ENCODE assay signal across 8 cellular contexts in genomic region chr13:19959141-19959830, GRCh38. TPM values are rescaled to one million over a fixed set of nuclear protein-coding genes. Genes with fewer than 3 reads are reported as not detected.
DNase-seq lines count a peak whose midpoint lies in the region; TF ChIP-seq lines count a peak whose summit lies in the region.

No MANE protein-coding gene starts in this region.

- H3K27ac Mint-ChIP-seq in HFFc6, result peak overlapping the region; percentile 91

- H3K4me1 ChIP-seq in mucosa of stomach (ENCODE audit: control insufficient read depth, insufficient read depth, low read length), result peaks cover 10% of the 10 kb centered on the region

- no peaks in the 10 kb centered on the region for H3K9me3 ChIP-seq in mucosa of stomach (ENCODE audit: control insufficient read depth, low read length)

- no peaks in the 10 kb centered on the region for H3K9me3 Mint-ChIP-seq in HFFc6

- H3K27me3 Mint-ChIP-seq in HFFc6 (ENCODE audit: insufficient read depth), result peaks cover 3% of the 10 kb centered on the region; the same call in 1 of the 2 replicates

- peak overlapping the region; percentile 86 for H3K9ac ChIP-seq in mucosa of stomach (ENCODE audit: low read length)

- H3K36me3 ChIP-seq in mucosa of stomach (ENCODE audit: control insufficient read depth, insufficient read depth, low read length), result no peaks in the 10 kb centered on the region

- no peak; the same call in 1 of the 2 replicates for TF ChIP-seq CTCF in HFFc6 (IDR thresholded peaks at IDR 0.05)
- peak; percentile 3 for TF ChIP-seq CTCF in epithelial cell of proximal tubule (conservative IDR thresholded peaks at IDR 0.05; ENCODE audit: low read depth, low read length)

- DNase-seq in DMS53 treated with DMSO at 0.1 percent for 48 hours (lab: John Stamatoyannopoulos, UW; ENCODE audit: unreplicated experiment) (peak; percentile 54), HFFc6 (peak; percentile 24), NCI-H748 (lab: John Stamatoyannopoulos, UW; ENCODE audit: unreplicated experiment) (peak; percentile 85), activated T-cell treated with anti-CD3 and anti-CD28 coated beads for 24 hours (ENCODE audit: low read depth) (peak; percentile 64), epithelial cell of proximal tubule (ENCODE audit: low read depth) (no peak), NCI-H1105 treated with DMSO at 0.1 percent for 48 hours (lab: John Stamatoyannopoulos, UW) (no peak)
- peak; percentile 77 for DNase-seq in stimulated activated CD8-positive, alpha-beta memory T cell treated with anti-CD3 and anti-CD28 coated beads, Interleukin-4, amount 100 ng/mL, for 48 hours

- 0 out of 2 replicates have a peak, but pooled peaks cover 5% of the 10 kb centered on the region for H3K36me3 Mint-ChIP-seq in HFFc6 (ENCODE audit: low read depth)

- H3K27me3 ChIP-seq in mucosa of stomach (ENCODE audit: control insufficient read depth, insufficient read depth, low read length), result no peaks in the 10 kb centered on the region

- H3K4me1 Mint-ChIP-seq in HFFc6 (ENCODE audit: low read depth), result peaks cover 22% of the 10 kb centered on the region

- H3K4me3 Mint-ChIP-seq in HFFc6, result peak overlapping the region; percentile 97

- peak overlapping the region; percentile 80 for H3K4me3 ChIP-seq in epithelial cell of proximal tubule (ENCODE audit: low read depth, low read length)
- H3K4me3 ChIP-seq in mucosa of stomach (ENCODE audit: low read length), result peak overlapping the region; percentile 86

RNA-seq across cellular contexts. Expression of gene ZMYM2, which starts 0.8 kb away (rescaled TPM):
- total RNA-seq in HFFc6 (2021; fragmentation: NEBNext Ultra II Directional; extraction: Animal tissue kit (Norgen Biotek cat#: 25700)), result 10 to 100 TPM; 21.3 to 33.6 (median 28.8) TPM
- 27.9 and 28.4 TPM in 2 replicates for total RNA-seq in epithelial cell of proximal tubule

Comparison
In these comparisons a context has a peak if more than half of its experiments do, and no peak if none do; other contexts are left out.
1. DNase-seq: peak in DMS53 treated with DMSO at 0.1 percent for 48 hours (single experiment), HFFc6 (single experiment), NCI-H748 (single experiment), activated T-cell treated with anti-CD3 and anti-CD28 coated beads for 24 hours (single experiment) and stimulated activated CD8-positive, alpha-beta memory T cell treated with anti-CD3 and anti-CD28 coated beads, Interleukin-4, amount 100 ng/mL, for 48 hours (single experiment); none in epithelial cell of proximal tubule (single experiment) and NCI-H1105 treated with DMSO at 0.1 percent for 48 hours (single experiment).